ENCODE assay signal across 8 cellular contexts in genomic region chr5:132103380-132103951, GRCh38. TPM values are rescaled to one million over a fixed set of nuclear protein-coding genes. Genes with fewer than 3 reads are reported as not detected.
A peak's percentile ranks its signal among the peaks of the same experiment; 100 is the strongest.
DNase-seq lines count a peak whose midpoint lies in the region; ATAC-seq, FAIRE-seq and TF ChIP-seq lines count a peak whose summit lies in the region.

No MANE protein-coding gene starts in this region.

- no peak for TF ChIP-seq RAD21 in HepG2 (CRISPR knock-in tag; IDR thresholded peaks at IDR 0.05)

- no peaks in the 10 kb centered on the region for H4K20me1 ChIP-seq in BLaER1
- no peaks in the 10 kb centered on the region for H4K20me1 ChIP-seq in HepG2 (ENCODE audit: insufficient read depth, low read length)

- in situ Hi-C loops in HepG2 (cut with HindIII; ENCODE audit: extremely low pct_ligation_motif_present, low pct_unique_long_range_greater_than_20kb), result no loop called here

- POLR2A ChIA-PET in HepG2 (lab: Yijun Ruan, JAX), result no interaction called here

- no peak for TF ChIP-seq POLR2A in body of pancreas (IDR thresholded peaks at IDR 0.05)
- TF ChIP-seq POLR2A in HepG2 (IDR thresholded peaks at IDR 0.05; ENCODE audit: insufficient read depth in 1 of 2, low read depth in 2 of 2, low read length in 2 of 2), result no peak

- FAIRE-seq in HepG2 (lab: Jason Lieb, UNC), result no peak

- no peak for TF ChIP-seq CTCF in body of pancreas (IDR thresholded peaks at IDR 0.05)
- TF ChIP-seq CTCF in HepG2 (CRISPR knock-in tag; IDR thresholded peaks at IDR 0.05), result no peak

- TF ChIP-seq EP300 in HepG2 (IDR thresholded peaks at IDR 0.05; ENCODE audit: low read depth in 2 of 2, low read length in 2 of 2) (no peak), HepG2 (CRISPR knock-in tag; IDR thresholded peaks at IDR 0.05; ENCODE audit: borderline replicate concordance) (no peak)

- no peak overlapping the region for H2AFZ ChIP-seq in HepG2 (ENCODE audit: low read length)

- DNase-seq in T-helper 2 cell, result peak in 4 of 5 experiments; percentile 61 to 99 (median 74)
- peak; percentile 79 to 90 (median 84) for DNase-seq in body of pancreas
- DNase-seq in HepG2 (ENCODE audit: low spot score), result peak; percentile 48
- peak; percentile 48 to 74 for DNase-seq in stimulated activated CD8-positive, alpha-beta memory T cell treated with anti-CD3 and anti-CD28 coated beads, Interleukin-15, amount 100 ng/mL, for 4 hours (ENCODE audit: low read depth in 2 of 2)
- DNase-seq in NCI-H748 treated with DMSO at 0.1 percent for 48 hours (lab: John Stamatoyannopoulos, UW), result no peak

- H3K4me2 ChIP-seq in BLaER1 (peak overlapping the region; percentile 86), HepG2 (ENCODE audit: low read depth, low read length) (no peak overlapping the region)

- H3K9me3 ChIP-seq in BLaER1 (0 out of 2 replicates have a peak, but pooled peaks cover 2% of the 10 kb centered on the region), body of pancreas (no peaks in the 10 kb centered on the region), HepG2 (ENCODE audit: low read length) (no peaks in the 10 kb centered on the region)

- no TSS peak for BruUV-seq in HepG2 (replicated peaks; lab: Mats Ljungman, UMichigan)

- peak overlapping the region; percentile 95 for H3K27ac ChIP-seq in BLaER1
- peak overlapping the region in 2 of 4 donors; percentile 59 to 62 for H3K27ac ChIP-seq in body of pancreas
- H3K27ac ChIP-seq in HepG2 (ENCODE audit: extremely low read length, insufficient read depth, low read length), result no peak overlapping the region

- peaks cover 67% of the 10 kb centered on the region for H3K4me1 ChIP-seq in BLaER1
- H3K4me1 ChIP-seq in body of pancreas, result peaks cover 15% of the 10 kb centered on the region
- H3K4me1 ChIP-seq in HepG2 (ENCODE audit: insufficient read depth, low read length), result peaks cover 8% of the 10 kb centered on the region; the same call in 1 of the 2 replicates

- ATAC-seq in GM19438 (IDR thresholded peaks at IDR 0.05; ENCODE audit: low read depth, unreplicated experiment), result peak; percentile 63
- ATAC-seq in HG03520 (IDR thresholded peaks at IDR 0.05; ENCODE audit: unreplicated experiment), result peak; percentile 70
- peak; percentile 90 for ATAC-seq in body of pancreas
- ATAC-seq in HepG2, result peak; percentile 62

- H3K27me3 ChIP-seq in BLaER1 (no peaks in the 10 kb centered on the region), body of pancreas (no peaks in the 10 kb centered on the region), HepG2 (ENCODE audit: control insufficient read depth in 1 of 2, insufficient read depth in 2 of 2, low read length in 2 of 2) (no peaks in the 10 kb centered on the region; a peak in 1 of 5 replicates)

- CTCF ChIA-PET in HepG2 (lab: Yijun Ruan, JAX; ENCODE audit: low intra/inter-chr PET ratio, low total read pairs), result no interaction called here

- intact Hi-C loops in body of pancreas (cut with DNase I), result no loop called here
- intact Hi-C loops in HepG2 (cut with micrococcal nuclease; ENCODE audit: unreplicated experiment), result no loop called here

- peak overlapping the region; percentile 46 for H3K4me3 ChIP-seq in BLaER1
- H3K4me3 ChIP-seq in body of pancreas, result no peak overlapping the region
- no peak overlapping the region for H3K4me3 ChIP-seq in HepG2 (replicated peaks in 1 of 3; ENCODE audit: insufficient read depth in 1 of 3, low read depth in 2 of 3, low read length in 3 of 3)

- H3K36me3 ChIP-seq in BLaER1 (no peaks in the 10 kb centered on the region), body of pancreas (replicated peaks in 1 of 2; ENCODE audit: insufficient read depth in 1 of 2, low read depth in 2 of 2) (no peaks in the 10 kb centered on the region), HepG2 (replicated peaks in 1 of 2; ENCODE audit: control insufficient read depth in 1 of 2, insufficient read depth in 2 of 2, low read length in 2 of 2) (no peaks in the 10 kb centered on the region)

- peak overlapping the region; percentile 78 for H3K9ac ChIP-seq in BLaER1
- H3K9ac ChIP-seq in HepG2 (ENCODE audit: insufficient read depth, low read depth, low read length), result no peak overlapping the region

- H3K79me2 ChIP-seq in HepG2 (ENCODE audit: insufficient read depth, low read length), result no peaks in the 10 kb centered on the region

TF ChIP-seq in HepG2, 621 proteins besides CTCF, POLR2A, EP300 and RAD21:
- 0 out of 2 replicates have a peak, but pooled peaks have one; percentile 23 for TF ChIP-seq ATF3 (CRISPR knock-in tag; IDR thresholded peaks at IDR 0.05)
- no peak for TF ChIP-seq ZNF777 (CRISPR knock-in tag; IDR thresholded peaks at IDR 0.05)
- TF ChIP-seq FOSL2 (CRISPR knock-in tag; IDR thresholded peaks at IDR 0.05), result peak; percentile 78
- TF ChIP-seq BCL6 (CRISPR knock-in tag; IDR thresholded peaks at IDR 0.05), result peak; percentile 75

RNA-seq across cellular contexts. Expression of gene CSF2, which starts 29.9 kb away (rescaled TPM):
- total RNA-seq in body of pancreas (not detected), HepG2 (2016; rRNA removed; fragmentation: Illumina TruSeq; extraction: Trizol) (not detected in 2 replicates)
- total RNA-seq in HepG2 (2016; cell fraction: cytosol; rRNA removed; fragmentation: Illumina TruSeq; extraction: Trizol; ENCODE audit: low read depth), result not detected in 2 replicates
- total RNA-seq in HepG2 (2016; cell fraction: insoluble cytoplasmic fraction; rRNA removed; fragmentation: Illumina TruSeq; extraction: Trizol), result not detected in 2 replicates
- total RNA-seq in HepG2 (2016; cell fraction: membrane; rRNA removed; fragmentation: Illumina TruSeq; extraction: Trizol), result not detected in 2 replicates
- total RNA-seq in HepG2 (2016; cell fraction: nucleus; rRNA removed; fragmentation: Illumina TruSeq; extraction: Trizol), result not detected in 2 replicates
- not detected in 2 replicates for polyA plus RNA-seq in HepG2 (2011; rRNA removed)
- not detected in 2 replicates for polyA plus RNA-seq in HepG2 (2011; cell fraction: cytosol; rRNA removed)
- not detected in 2 replicates for polyA plus RNA-seq in HepG2 (2011; cell fraction: nucleus; rRNA removed)
- polyA plus RNA-seq in HepG2 (2012), result not detected in 2 replicates
- not detected in 2 replicates for polyA plus RNA-seq in HepG2 (2016; cell fraction: cytosol; fragmentation: Illumina TruSeq; extraction: Trizol; ENCODE audit: low read depth)
- not detected in 2 replicates for polyA plus RNA-seq in HepG2 (2016; cell fraction: insoluble cytoplasmic fraction; fragmentation: Illumina TruSeq; extraction: Trizol; ENCODE audit: low read depth)
- polyA plus RNA-seq in HepG2 (2016; cell fraction: membrane; fragmentation: Illumina TruSeq; extraction: Trizol; ENCODE audit: low read depth), result not detected in 2 replicates
- not detected in 2 replicates for polyA plus RNA-seq in HepG2 (2016; cell fraction: nucleus; fragmentation: Illumina TruSeq; extraction: Trizol; ENCODE audit: insufficient read depth, low read depth)
- polyA minus RNA-seq in HepG2 (2011; rRNA and poly(A)+ RNA removed; ENCODE audit: low replicate concordance), result not detected in 2 replicates
- not detected in 2 replicates for polyA minus RNA-seq in HepG2 (2011; cell fraction: cytosol; rRNA and poly(A)+ RNA removed)
- not detected in 2 replicates for polyA minus RNA-seq in HepG2 (2011; cell fraction: nucleus; rRNA and poly(A)+ RNA removed)

RNA-seq across cellular contexts. Expression of gene IL3, which starts 43.0 kb away (rescaled TPM):
- total RNA-seq in body of pancreas, result not detected
- total RNA-seq in HepG2 (2016; rRNA removed; fragmentation: Illumina TruSeq; extraction: Trizol), result not detected in 2 replicates
- not detected in 2 replicates for total RNA-seq in HepG2 (2016; cell fraction: cytosol; rRNA removed; fragmentation: Illumina TruSeq; extraction: Trizol; ENCODE audit: low read depth)
- total RNA-seq in HepG2 (2016; cell fraction: insoluble cytoplasmic fraction; rRNA removed; fragmentation: Illumina TruSeq; extraction: Trizol), result not detected in 2 replicates
- not detected in 2 replicates for total RNA-seq in HepG2 (2016; cell fraction: membrane; rRNA removed; fragmentation: Illumina TruSeq; extraction: Trizol)
- not detected in 2 replicates for total RNA-seq in HepG2 (2016; cell fraction: nucleus; rRNA removed; fragmentation: Illumina TruSeq; extraction: Trizol)
- polyA plus RNA-seq in HepG2 (2011; rRNA removed), result not detected in 2 replicates
- not detected in 2 replicates for polyA plus RNA-seq in HepG2 (2011; cell fraction: cytosol; rRNA removed)
- polyA plus RNA-seq in HepG2 (2011; cell fraction: nucleus; rRNA removed), result not detected in 2 replicates
- polyA plus RNA-seq in HepG2 (2012), result not detected in 2 replicates
- polyA plus RNA-seq in HepG2 (2016; cell fraction: cytosol; fragmentation: Illumina TruSeq; extraction: Trizol; ENCODE audit: low read depth), result not detected in 2 replicates
- not detected in 2 replicates for polyA plus RNA-seq in HepG2 (2016; cell fraction: insoluble cytoplasmic fraction; fragmentation: Illumina TruSeq; extraction: Trizol; ENCODE audit: low read depth)
- polyA plus RNA-seq in HepG2 (2016; cell fraction: membrane; fragmentation: Illumina TruSeq; extraction: Trizol; ENCODE audit: low read depth), result not detected in 2 replicates
- polyA plus RNA-seq in HepG2 (2016; cell fraction: nucleus; fragmentation: Illumina TruSeq; extraction: Trizol; ENCODE audit: insufficient read depth, low read depth), result not detected in 2 replicates
- not detected in 2 replicates for polyA minus RNA-seq in HepG2 (2011; rRNA and poly(A)+ RNA removed; ENCODE audit: low replicate concordance)
- polyA minus RNA-seq in HepG2 (2011; cell fraction: cytosol; rRNA and poly(A)+ RNA removed), result not detected in 2 replicates
- polyA minus RNA-seq in HepG2 (2011; cell fraction: nucleus; rRNA and poly(A)+ RNA removed), result not detected in 2 replicates
